ENCODE assay signal across 8 cellular contexts in the genomic region with DNA sequence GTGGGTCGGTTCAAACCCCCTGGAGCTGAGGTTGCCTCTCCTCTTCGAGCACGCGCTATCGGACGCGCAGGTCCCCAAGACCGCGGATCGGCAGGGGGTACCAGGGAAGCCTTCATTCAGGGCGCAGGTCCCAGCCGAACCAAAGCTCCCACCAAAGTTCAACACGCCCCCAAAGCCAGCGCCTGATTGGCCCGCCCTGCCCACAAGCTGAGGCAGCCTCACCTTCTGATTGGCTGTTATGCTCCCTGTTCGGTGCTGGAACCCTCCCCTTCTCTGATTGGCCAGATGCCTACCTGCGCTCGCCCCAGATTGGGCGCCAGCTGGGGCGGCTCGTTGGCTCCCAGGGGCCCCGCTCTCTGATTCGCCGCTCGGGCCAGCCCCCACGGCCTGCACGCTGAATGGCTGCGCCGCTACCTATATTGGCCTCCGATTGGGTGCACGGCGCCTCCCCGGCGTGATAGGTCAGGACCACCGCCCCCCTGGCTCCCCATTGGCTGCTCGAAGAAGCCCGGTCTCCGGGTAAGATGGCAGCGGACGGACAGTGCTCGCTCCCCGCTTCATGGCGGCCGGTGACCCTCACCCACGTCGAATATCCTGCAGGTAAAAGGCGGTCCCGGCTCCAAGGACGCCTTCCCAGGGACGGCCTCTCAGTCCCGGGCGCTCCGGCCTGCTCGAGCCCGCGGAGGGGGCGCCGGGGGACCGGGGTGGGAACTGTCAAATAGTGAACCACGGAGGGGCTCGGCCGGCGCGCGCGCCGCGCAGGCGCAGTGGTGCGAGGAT. TPM values are rescaled to one million over a fixed set of nuclear protein-coding genes. Genes with fewer than 3 reads are reported as not detected.
DNase-seq lines count a peak whose midpoint lies in the region; ATAC-seq and TF ChIP-seq lines count a peak whose summit lies in the region.

A gene with protein sequence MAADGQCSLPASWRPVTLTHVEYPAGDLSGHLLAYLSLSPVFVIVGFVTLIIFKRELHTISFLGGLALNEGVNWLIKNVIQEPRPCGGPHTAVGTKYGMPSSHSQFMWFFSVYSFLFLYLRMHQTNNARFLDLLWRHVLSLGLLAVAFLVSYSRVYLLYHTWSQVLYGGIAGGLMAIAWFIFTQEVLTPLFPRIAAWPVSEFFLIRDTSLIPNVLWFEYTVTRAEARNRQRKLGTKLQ (plus strand): TSS at position 504 of the 780 bp plus-strand sequence. CDS start 21 bp downstream, at position 525.

- peak within 1 kb of the TSS; percentile 89 for H3K4me3 Mint-ChIP-seq in CD8-positive, alpha-beta T cell

- H3K27me3 Mint-ChIP-seq in CD8-positive, alpha-beta T cell (ENCODE audit: low read depth) = no peaks in the 10 kb centered on the region

- H3K9me3 Mint-ChIP-seq in CD8-positive, alpha-beta T cell = no peaks in the 10 kb centered on the region

- intact Hi-C loops in CD8-positive, alpha-beta T cell (cut with DNase I, micrococcal nuclease) = loop anchor here (1.0 to 2.0 kb wide), 7 partner anchors 11 to 723 kb away; partner anchors contain the start of genes MIGA2 (in 2 of the 2), SH3GLB2 (in 2 of the 2), CRAT (in 1 of the 2) and DOLK (in 1 of the 2)
- intact Hi-C loops in lower lobe of right lung (cut with DNase I) = no loop called here

- peak within 1 kb of the TSS; percentile 64 for H3K27ac ChIP-seq in CD8-positive, alpha-beta T cell (ENCODE audit: low read depth, low read length)
- peak within 1 kb of the TSS; percentile 84 for H3K27ac ChIP-seq in lower lobe of right lung

- H3K4me3 ChIP-seq in CD8-positive, alpha-beta T cell (ENCODE audit: low read depth, low read length) = peak within 1 kb of the TSS; percentile 85
- H3K4me3 ChIP-seq in lower lobe of right lung = peak within 1 kb of the TSS; percentile 97

- CTCF ChIA-PET in CD8-positive, alpha-beta T cell (lab: Charles Lee) = interaction anchor here (0.9 kb wide), 1 partner anchor 12 kb away, joined by 3 read pairs; no protein-coding TSS in a partner anchor

- no peak for TF ChIP-seq CTCF in CD8-positive, alpha-beta T cell (IDR thresholded peaks at IDR 0.05)
- TF ChIP-seq CTCF in lower lobe of right lung (IDR thresholded peaks at IDR 0.05) = no peak

- H3K36me3 ChIP-seq in CD8-positive, alpha-beta T cell (ENCODE audit: insufficient read depth, low read length) = peaks cover 9% of the 10 kb centered on the region
- peaks cover 10% of the 10 kb centered on the region for H3K36me3 ChIP-seq in lower lobe of right lung

- DNase-seq in CD8-positive, alpha-beta T cell = peak; percentile 97 to 99 (median 98)
- peak; percentile 96 for DNase-seq in HS-27A (ENCODE audit: low read depth)
- DNase-seq in NK-92 (lab: John Stamatoyannopoulos, UW; ENCODE audit: unreplicated experiment) = peak; percentile 83
- DNase-seq in activated CD8-positive, alpha-beta memory T cell treated with anti-CD3 and anti-CD28 coated beads for 1 hour (ENCODE audit: extremely low read depth in 1 of 2, low read depth in 1 of 2) = peak; percentile 95 to 97
- DNase-seq in effector CD4-positive, alpha-beta T cell = peak; percentile 98
- DNase-seq in lower lobe of right lung = peak; percentile 100
- DNase-seq in stimulated activated CD4-positive, alpha-beta T cell treated with anti-CD3 and anti-CD28 coated beads, TNF-alpha, amount 100 ng/mL, for 24 hours (ENCODE audit: low read depth in 3 of 3) = peak; percentile 97 to 99 (median 98)

- ATAC-seq in CD8-positive, alpha-beta T cell = peak; percentile 92
- peak; percentile 93 for ATAC-seq in GM19467 (IDR thresholded peaks at IDR 0.05; ENCODE audit: unreplicated experiment)
- ATAC-seq in lower lobe of right lung = peak; percentile 99

- H3K36me3 Mint-ChIP-seq in CD8-positive, alpha-beta T cell = peaks cover 17% of the 10 kb centered on the region

- peak within 1 kb of the TSS; percentile 81 for H3K27ac Mint-ChIP-seq in CD8-positive, alpha-beta T cell

- H3K4me1 ChIP-seq in CD8-positive, alpha-beta T cell (ENCODE audit: insufficient read depth, low read length) = peaks cover 30% of the 10 kb centered on the region
- H3K4me1 ChIP-seq in lower lobe of right lung = peaks cover 19% of the 10 kb centered on the region

- H3K27me3 ChIP-seq in CD8-positive, alpha-beta T cell (ENCODE audit: insufficient read depth, low read length) = no peaks in the 10 kb centered on the region
- H3K27me3 ChIP-seq in lower lobe of right lung (ENCODE audit: low read depth) = no peaks in the 10 kb centered on the region

- POLR2A ChIA-PET in CD8-positive, alpha-beta T cell (lab: Charles Lee) = interaction anchor here (0.6 to 2.2 kb wide), 8 partner anchors 10 to 543 kb away, joined by 3 to 14 read pairs (median 5); partner anchors contain the start of genes CRAT, MIGA2 and SH3GLB2

- H3K9me3 ChIP-seq in CD8-positive, alpha-beta T cell (ENCODE audit: low read length) = no peaks in the 10 kb centered on the region
- no peaks in the 10 kb centered on the region for H3K9me3 ChIP-seq in lower lobe of right lung

- peaks cover 20% of the 10 kb centered on the region for H3K4me1 Mint-ChIP-seq in CD8-positive, alpha-beta T cell (ENCODE audit: low read depth)

RNA-seq across cellular contexts. Expression of the gene that starts here (rescaled TPM):
- 1 to 10 TPM; 4.6 to 5.1 TPM for total RNA-seq in CD8-positive, alpha-beta T cell
- 9.5 TPM for total RNA-seq in lower lobe of right lung

Comparison
In these comparisons a context has a peak if more than half of its experiments do, and no peak if none do; other contexts are left out.
1. Peak in every context shown above with its lines: DNase-seq, ATAC-seq, H3K4me3 ChIP-seq and H3K27ac ChIP-seq.